Comparison of ENCODE assay signal across 1 cellular context in genomic region chr19:19033176-19033425, GRCh38.
TF ChIP-seq lines count a peak whose summit lies in the region.

No MANE protein-coding gene starts in this region.

TF ChIP-seq in H1, 55 proteins besides CTCF, POLR2A, EP300 and RAD21:
- TF ChIP-seq EZH2 (IDR thresholded peaks at IDR 0.05; ENCODE audit: low read depth, low read length, severe bottlenecking) (no peak), RXRA (IDR thresholded peaks at IDR 0.05; ENCODE audit: insufficient read depth, low read depth, low read length) (no peak), NRF1 (IDR thresholded peaks at IDR 0.05; ENCODE audit: low read depth, low read length) (no peak), ATF3 (IDR thresholded peaks at IDR 0.05; ENCODE audit: insufficient read depth, low read depth, low read length) (no peak), PHF8 (conservative IDR thresholded peaks at IDR 0.05; ENCODE audit: low read depth, low read length) (no peak; the same call in 1 of the 2 replicates), SIX5 (IDR thresholded peaks at IDR 0.05; ENCODE audit: low read depth, low read length) (no peak), TBP (IDR thresholded peaks at IDR 0.05; ENCODE audit: low read depth, low read length) (no peak), CEBPB (IDR thresholded peaks at IDR 0.05; ENCODE audit: low read depth, low read length) (no peak), FOSL1 (IDR thresholded peaks at IDR 0.05; ENCODE audit: insufficient read depth, low read depth, low read length) (no peak), BCL11A (IDR thresholded peaks at IDR 0.05; ENCODE audit: low read depth in 2 of 2, low read length in 2 of 2) (no peak), USF2 (IDR thresholded peaks at IDR 0.05; ENCODE audit: low read length) (no peak), KDM5A (IDR thresholded peaks at IDR 0.05; ENCODE audit: low read length) (no peak), EGR1 (IDR thresholded peaks at IDR 0.05; ENCODE audit: borderline replicate concordance, low read depth, low read length) (no peak), CBX5 (IDR thresholded peaks at IDR 0.05; ENCODE audit: low read depth, low read length) (no peak), CTBP2 (IDR thresholded peaks at IDR 0.05; ENCODE audit: borderline replicate concordance, insufficient read depth, insufficient read length, low read length) (no peak), POLR2AphosphoS5 (IDR thresholded peaks at IDR 0.05; ENCODE audit: low read depth, low read length) (no peak), SIN3A (conservative IDR thresholded peaks at IDR 0.05 in 1 of 2, IDR thresholded peaks at IDR 0.05 in 1 of 2; ENCODE audit: low read depth in 1 of 2, low read length in 2 of 2) (no peak), KDM1A (IDR thresholded peaks at IDR 0.05; ENCODE audit: borderline replicate concordance, low read length) (no peak), KDM4A (IDR thresholded peaks at IDR 0.05; ENCODE audit: low read depth, low read length, severe bottlenecking) (no peak)
